ENCODE assay signal across 24 cellular contexts in genomic region chr5:91340532-91340931, GRCh38. TPM values are rescaled to one million over a fixed set of nuclear protein-coding genes. Genes with fewer than 3 reads are reported as not detected.
A peak's percentile ranks its signal among the peaks of the same experiment; 100 is the strongest.
DNase-seq lines count a peak whose midpoint lies in the region; ATAC-seq, FAIRE-seq and TF ChIP-seq lines count a peak whose summit lies in the region.
"Had no signal": no experiment of that assay in that cellular context is flagged by ENCODE, and none has a peak within 500 bp of the region (broad histone marks: within the 10 kb centered on the region; RNA-seq: fewer than 3 reads in every experiment).

No MANE protein-coding gene starts in this region.

- DNase-seq in H9 (no peak), K562 (ENCODE audit: extremely low read depth in 1 of 4, low spot score in 3 of 4) (no peak), T1000 (lab: John Stamatoyannopoulos, UW) (no peak), cardiac septum (ENCODE audit: low spot score) (no peak)
- DNase-seq in activated CD4-positive, alpha-beta T cell treated with anti-CD3 and anti-CD28 coated beads, Interleukin-2, amount 10 ng/mL, durations not matched to agents 7 days and 5 days = no peak
- DNase-seq: Caco-2; CD4-positive, CD25-positive, alpha-beta regulatory T cell; CD8-positive, alpha-beta T cell; DMS153; DND-41; H7; HFFc6 had no signal

- H3K27ac Mint-ChIP-seq in H9 = peak overlapping the region in 2 of 3 experiments; percentile 44 to 94; a peak in 2 of 7 replicates
- H3K27ac Mint-ChIP-seq in activated CD4-positive, alpha-beta T cell treated with anti-CD3 and anti-CD28 coated beads, Interleukin-2, amount 10 ng/mL, durations not matched to agents 7 days and 5 days = no peak overlapping the region
- H3K27ac Mint-ChIP-seq: B cell; CD4-positive, CD25-positive, alpha-beta regulatory T cell; CD8-positive, alpha-beta T cell; HFFc6 had no signal

- H3K79me2 ChIP-seq in H9 (ENCODE audit: insufficient read depth, low read length) = no peaks in the 10 kb centered on the region
- H3K79me2 ChIP-seq in K562 (ENCODE audit: control insufficient read depth, insufficient read depth, low read length) = no peaks in the 10 kb centered on the region

- CTCF ChIA-PET in K562 (lab: Yijun Ruan, JAX; ENCODE audit: low intra/inter-chr PET ratio) = no interaction called here
- CTCF ChIA-PET in activated CD4-positive, alpha-beta T cell treated with anti-CD3 and anti-CD28 coated beads, Interleukin-2, amount 10 ng/mL, durations not matched to agents 7 days and 5 days (lab: Charles Lee) = interaction anchor here (1.2 to 1.8 kb wide), 2 partner anchors 9 to 121 kb away, joined by 3 to 4 read pairs; no protein-coding TSS in a partner anchor

- no TSS peak for BruUV-seq in K562 (replicated peaks; lab: Mats Ljungman, UMichigan)

- H3K4me1 ChIP-seq in H9 (ENCODE audit: insufficient read depth, low read length) (peaks cover 4% of the 10 kb centered on the region; the same call in 1 of the 2 replicates), HUES64 (ENCODE audit: insufficient read depth, low read length) (peaks cover 18% of the 10 kb centered on the region), K562 (replicated peaks in 1 of 2; ENCODE audit: control insufficient read depth in 2 of 2, insufficient read depth in 2 of 2, low read length in 2 of 2) (peaks cover 0 to 5% of the 10 kb centered on the region in 2 experiments; a peak in 2 of 5 replicates)
- H3K4me1 ChIP-seq: Caco-2 had no signal

- no peaks in the 10 kb centered on the region for H3K79me1 ChIP-seq in H9 (ENCODE audit: insufficient read depth, low read depth, low read length, poor library complexity, severe bottlenecking)

- no peak overlapping the region for H3K4me3 ChIP-seq in HUES64 (ENCODE audit: low read length)
- no peak overlapping the region for H3K4me3 ChIP-seq in K562
- H3K4me3 ChIP-seq: BLaER1, GM23248 had no signal

- POLR2A ChIA-PET in K562 (lab: Yijun Ruan, JAX) = interaction anchor here (1.0 to 2.5 kb wide), 2 partner anchors 27 to 29 kb away, joined by 3 to 8 read pairs; no protein-coding TSS in a partner anchor
- POLR2A ChIA-PET in activated CD4-positive, alpha-beta T cell treated with anti-CD3 and anti-CD28 coated beads, Interleukin-2, amount 10 ng/mL, durations not matched to agents 7 days and 5 days (lab: Charles Lee) = no interaction called here

- H3K9me1 ChIP-seq in K562 (ENCODE audit: control insufficient read depth, insufficient read depth, low read length) = no peaks in the 10 kb centered on the region

- FAIRE-seq in K562 (lab: Jason Lieb, UNC) = no peak
- FAIRE-seq: A204.1, G401.6, GM12892, GM19239, H1 had no signal

- H3K27me3 ChIP-seq in H9 (ENCODE audit: insufficient read depth, low read length) = no peaks in the 10 kb centered on the region
- no peaks in the 10 kb centered on the region for H3K27me3 ChIP-seq in HUES64 (ENCODE audit: insufficient read depth, low read length)
- no peaks in the 10 kb centered on the region for H3K27me3 ChIP-seq in K562 (ENCODE audit: control insufficient read depth in 2 of 2, insufficient read depth in 2 of 2, low read length in 2 of 2)
- H3K27me3 ChIP-seq: BLaER1 had no signal

- H3K9me3 ChIP-seq in H9 (ENCODE audit: control insufficient read depth, low read depth, low read length) = no peaks in the 10 kb centered on the region
- H3K9me3 ChIP-seq in HUES64 (ENCODE audit: insufficient read depth, low read depth, low read length) = 0 out of 2 replicates have a peak, but pooled peaks cover 2% of the 10 kb centered on the region
- H3K9me3 ChIP-seq in K562 (replicated peaks; ENCODE audit: control insufficient read depth, insufficient read depth, low read depth, low read length) = no peaks in the 10 kb centered on the region
- H3K9me3 ChIP-seq: Caco-2 had no signal

- no peak overlapping the region for H3K4me2 ChIP-seq in H9 (ENCODE audit: insufficient read depth, insufficient read length, low read length)
- H3K4me2 ChIP-seq in K562 (ENCODE audit: insufficient read depth, low read length) = no peak overlapping the region
- H3K4me2 ChIP-seq: BLaER1 had no signal

- peaks cover 2 to 12% (median 11%) of the 10 kb centered on the region in 3 experiments; a peak in 6 of 7 replicates for H3K36me3 Mint-ChIP-seq in H9 (ENCODE audit: insufficient read depth in 1 of 3, low read depth in 3 of 3)
- no peaks in the 10 kb centered on the region for H3K36me3 Mint-ChIP-seq in activated CD4-positive, alpha-beta T cell treated with anti-CD3 and anti-CD28 coated beads, Interleukin-2, amount 10 ng/mL, durations not matched to agents 7 days and 5 days (ENCODE audit: low read depth)
- H3K36me3 Mint-ChIP-seq: CD4-positive, CD25-positive, alpha-beta regulatory T cell; CD8-positive, alpha-beta T cell had no signal

- H4K8ac ChIP-seq in H9 (replicated peaks; ENCODE audit: insufficient read length, low read depth, low read length) = no peak overlapping the region

- no peaks in the 10 kb centered on the region for H4K20me1 ChIP-seq in H9 (ENCODE audit: control insufficient read depth, insufficient read depth, insufficient read length)
- H4K20me1 ChIP-seq in K562 (replicated peaks; ENCODE audit: control insufficient read depth, insufficient read depth, low read length) = no peaks in the 10 kb centered on the region
- H4K20me1 ChIP-seq: BLaER1 had no signal

- no peak overlapping the region for H3K56ac ChIP-seq in H9 (ENCODE audit: insufficient read length, low read depth, low read length)

- no CpG with 5 or more reads among the region's 3 CpGs for WGBS in H9 (ENCODE audit: extremely low coverage, insufficient read length, low lambda C conversion rate)
- WGBS in HUES64 = no CpG with 5 or more reads among the region's 3 CpGs
- 14% methylated on average over 3 of the region's 3 CpGs for WGBS in K562 (ENCODE audit: insufficient coverage, low coverage, missing lambda C conversion rate)

- in situ Hi-C loops in K562 (cut with MboI) = no loop called here

- no peak overlapping the region for H2BK12ac ChIP-seq in H9 (ENCODE audit: insufficient read length, low read depth, low read length)

- no peak overlapping the region for H2BK5ac ChIP-seq in H9 (ENCODE audit: insufficient read length, low read length)

- H3K18ac ChIP-seq in H9 (ENCODE audit: insufficient read length, low read depth, low read length) = no peak overlapping the region

- intact Hi-C loops in K562 (cut with micrococcal nuclease) (no loop called here), cardiac septum (cut with DNase I) (no loop called here)

- H3K4me3 Mint-ChIP-seq in H9 = no peak overlapping the region
- H3K4me3 Mint-ChIP-seq in activated CD4-positive, alpha-beta T cell treated with anti-CD3 and anti-CD28 coated beads, Interleukin-2, amount 10 ng/mL, durations not matched to agents 7 days and 5 days = no peak overlapping the region
- H3K4me3 Mint-ChIP-seq: B cell; CD8-positive, alpha-beta T cell; HFFc6 had no signal

- no peak overlapping the region for H4K91ac ChIP-seq in H9 (ENCODE audit: insufficient read length, low read depth, low read length)

- H3K23ac ChIP-seq in H9 (ENCODE audit: insufficient read length, low read depth, low read length) = no peak overlapping the region

- H3K9me3 Mint-ChIP-seq in H9 = peaks cover 10 to 22% of the 10 kb centered on the region in 2 experiments; a peak in 4 of 5 replicates
- no peaks in the 10 kb centered on the region for H3K9me3 Mint-ChIP-seq in activated CD4-positive, alpha-beta T cell treated with anti-CD3 and anti-CD28 coated beads, Interleukin-2, amount 10 ng/mL, durations not matched to agents 7 days and 5 days
- H3K9me3 Mint-ChIP-seq: CD4-positive, CD25-positive, alpha-beta regulatory T cell; CD8-positive, alpha-beta T cell; HFFc6 had no signal

- no peak overlapping the region for H3K4ac ChIP-seq in H9 (ENCODE audit: low read depth, low read length)

- H3K14ac ChIP-seq in H9 (ENCODE audit: insufficient read depth, low read length) = no peak overlapping the region

- no peak overlapping the region for H2BK120ac ChIP-seq in H9 (ENCODE audit: low read depth, low read length, poor library complexity, severe bottlenecking)

- H3T11ph ChIP-seq in H9 (ENCODE audit: low read length) = no peak overlapping the region

- H3K23me2 ChIP-seq in H9 (ENCODE audit: insufficient read length, low read depth, low read length, poor library complexity, severe bottlenecking) = no peaks in the 10 kb centered on the region

- H3K27me3 Mint-ChIP-seq in H9 (ENCODE audit: low read depth) = no peaks in the 10 kb centered on the region
- H3K27me3 Mint-ChIP-seq in activated CD4-positive, alpha-beta T cell treated with anti-CD3 and anti-CD28 coated beads, Interleukin-2, amount 10 ng/mL, durations not matched to agents 7 days and 5 days = peaks cover 3% of the 10 kb centered on the region

- no peak overlapping the region for H2BK20ac ChIP-seq in H9 (ENCODE audit: low read depth, low read length, poor library complexity, severe bottlenecking)

- peaks cover 30 to 31% of the 10 kb centered on the region in 2 experiments for H3K4me1 Mint-ChIP-seq in H9
- H3K4me1 Mint-ChIP-seq in activated CD4-positive, alpha-beta T cell treated with anti-CD3 and anti-CD28 coated beads, Interleukin-2, amount 10 ng/mL, durations not matched to agents 7 days and 5 days = no peaks in the 10 kb centered on the region
- H3K4me1 Mint-ChIP-seq: B cell; CD4-positive, CD25-positive, alpha-beta regulatory T cell had no signal

- ATAC-seq in K562 = no peak
- ATAC-seq: CD8-positive, alpha-beta T cell; HCT116 had no signal

- H3K27ac ChIP-seq in H9 (ENCODE audit: insufficient read length, low read depth, low read length) = no peak overlapping the region
- H3K27ac ChIP-seq in HUES64 (ENCODE audit: low read depth, low read length) = peak overlapping the region; percentile 26; the same call in 1 of the 2 replicates
- no peak overlapping the region for H3K27ac ChIP-seq in K562 (ENCODE audit: extremely low read depth, low read depth, low read length)
- H3K27ac ChIP-seq: 22Rv1, BLaER1, C4-2B, GM23248 had no signal

- TF ChIP-seq RAD21 in K562 (CRISPR knock-in tag; conservative IDR thresholded peaks at IDR 0.05 in 1 of 2, IDR thresholded peaks at IDR 0.05 in 1 of 2) = no peak

- H2AFZ ChIP-seq in H9 (ENCODE audit: low read length) (no peak overlapping the region), K562 (ENCODE audit: low read depth, low read length) (no peak overlapping the region)
- H2AFZ ChIP-seq: GM23248 had no signal

- no peak overlapping the region for H2AK5ac ChIP-seq in H9 (ENCODE audit: insufficient read length, low read length)

- no peak overlapping the region for H2BK15ac ChIP-seq in H9 (ENCODE audit: low read depth, low read length)

- no peak for TF ChIP-seq POLR2A in K562 (conservative IDR thresholded peaks at IDR 0.05)

- no peak for TF ChIP-seq CTCF in H9 (conservative IDR thresholded peaks at IDR 0.05)
- TF ChIP-seq CTCF in K562 (IDR thresholded peaks at IDR 0.05 in 2 of 3, conservative IDR thresholded peaks at IDR 0.05 in 1 of 3; ENCODE audit: insufficient read depth in 2 of 3, low read depth in 1 of 3, low read length in 3 of 3) = no peak

- H3K9ac ChIP-seq in H9 (ENCODE audit: extremely low read depth, insufficient read length, low read length) (no peak overlapping the region), HUES64 (ENCODE audit: low read depth, low read length) (no peak overlapping the region), K562 (ENCODE audit: insufficient read depth in 1 of 2, low read depth in 2 of 2, low read length in 2 of 2) (no peak overlapping the region)
- H3K9ac ChIP-seq: BLaER1, GM23248 had no signal

- no peak for TF ChIP-seq EP300 in K562 (IDR thresholded peaks at IDR 0.05; ENCODE audit: low read length)

- H4K5ac ChIP-seq in H9 (ENCODE audit: insufficient read length, low read depth, low read length) = no peak overlapping the region

- H3K36me3 ChIP-seq in HUES64 (ENCODE audit: insufficient read depth, low read length) (no peaks in the 10 kb centered on the region), K562 (ENCODE audit: control insufficient read depth, insufficient read depth, low read length) (no peaks in the 10 kb centered on the region)
- H3K36me3 ChIP-seq: BLaER1 had no signal

RNA-seq across cellular contexts. Expression of gene ARRDC3, which starts 42.6 kb away (rescaled TPM):
- total RNA-seq in H9 (2021) (2.8 and 5.5 TPM in 2 replicates), K562 (2014; rRNA removed) (45.2 and 46.2 TPM in 2 replicates), K562 (2014; rRNA removed; fragmentation: Illumina TruSeq; extraction: Trizol) (54.4 and 58.1 TPM in 2 replicates), K562 (2015; rRNA removed; fragmentation: Illumina TruSeq; extraction: Trizol) (36.0 and 39.4 TPM in 2 replicates), K562 (2021) (42.1 and 49.1 TPM in 2 replicates), cardiac septum (20.1 TPM)
- 7.9 TPM for polyA plus RNA-seq in HUES64 (2013, experiment 1 of 2)
- polyA plus RNA-seq in HUES64 (2013, experiment 2 of 2) = 9.9 TPM
- total RNA-seq in K562 (2011; cell fraction: chromatin; rRNA removed; ENCODE audit: low replicate concordance) = 71.8 and 190 TPM in 2 replicates
- 40.0 and 50.7 TPM in 2 replicates for total RNA-seq in K562 (2011; cell fraction: nucleolus; rRNA removed)
- total RNA-seq in K562 (2011; cell fraction: nucleoplasm; rRNA removed) = 79.3 and 101 TPM in 2 replicates
- polyA plus RNA-seq in K562 (2011; rRNA removed) (40.4 and 41.0 TPM in 2 replicates), K562 (2014; fragmentation: Illumina TruSeq; extraction: Trizol) (19.3 and 25.5 TPM in 2 replicates), K562 (2014; fragmentation: Nextera tagmentation; extraction: Ambion mirVana) (10 to 100 TPM; 23.8 to 30.2 TPM), K562 (2014; rRNA removed) (15.3 and 15.9 TPM in 2 replicates)
- 6.3 and 18.7 TPM in 2 replicates for polyA plus RNA-seq in K562 (2011; cell fraction: cytosol; rRNA removed)
- 49.0 and 78.9 TPM in 2 replicates for polyA plus RNA-seq in K562 (2011; cell fraction: nucleus; rRNA removed)
- 27.7 and 35.0 TPM in 2 replicates for polyA plus RNA-seq in K562 (2012)
- 193 and 245 TPM in 2 replicates for polyA minus RNA-seq in K562 (2011; rRNA and poly(A)+ RNA removed)
- polyA minus RNA-seq in K562 (2011; cell fraction: cytosol; rRNA and poly(A)+ RNA removed) = 88.1 and 97.8 TPM in 2 replicates
- polyA minus RNA-seq in K562 (2011; cell fraction: nucleus; rRNA and poly(A)+ RNA removed) = 124 and 274 TPM in 2 replicates
- total RNA-seq in activated CD4-positive, alpha-beta T cell treated with anti-CD3 and anti-CD28 coated beads, Interleukin-2, amount 10 ng/mL, durations not matched to agents 7 days and 5 days = 10 to 100 TPM; 34.1 to 35.0 TPM
